9 cellular contexts compared by ENCODE assay signal in the genomic region with DNA sequence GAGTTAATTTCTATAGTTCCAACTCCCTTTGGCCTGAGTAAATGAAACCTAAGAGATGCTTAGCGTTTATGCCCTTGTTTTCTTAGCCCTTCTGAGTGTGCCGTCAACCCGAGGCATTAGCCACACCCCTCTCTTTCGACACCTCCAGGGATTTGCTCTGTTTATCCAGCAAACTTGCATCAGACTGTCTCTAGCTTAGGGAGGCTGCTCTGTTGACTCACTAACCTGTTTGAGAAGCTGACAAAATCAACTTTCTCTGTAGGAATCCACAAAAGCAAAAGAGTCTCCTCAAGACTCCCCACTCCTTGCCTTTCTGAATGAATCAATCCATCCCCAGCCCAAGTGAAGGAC.
DNase-seq lines count a peak whose midpoint lies in the region; ATAC-seq and TF ChIP-seq lines count a peak whose summit lies in the region.
"Had no signal": no experiment of that assay in that cellular context is flagged by ENCODE, and none has a peak within 500 bp of the region (broad histone marks: within the 10 kb centered on the region; RNA-seq: fewer than 3 reads in every experiment).

No MANE protein-coding gene starts in this region.

- H3K4me3 ChIP-seq in prostate gland = no peak overlapping the region

- H3K9me3 Mint-ChIP-seq in activated naive CD4-positive, alpha-beta T cell treated with anti-CD3 and anti-CD28 coated beads, Interleukin-2, amount 50 U/mL, for 72 hours = no peaks in the 10 kb centered on the region
- H3K9me3 Mint-ChIP-seq: activated T-helper 1 cell treated with anti-CD3 and anti-CD28 coated beads, Interleukin-12 subunit alpha, Interleukin-12 subunit beta, Interleukin-2, Interleukin-4 antibody, amounts not matched to agents 30 ng/mL and 10 ng/mL and 1 ng/mL, durations not matched to agents 14 hours and 24 hours and 36 hours had no signal

- H3K27ac Mint-ChIP-seq in activated naive CD4-positive, alpha-beta T cell treated with anti-CD3 and anti-CD28 coated beads, Interleukin-2, amount 50 U/mL, for 72 hours = no peak overlapping the region
- H3K27ac Mint-ChIP-seq: activated T-helper 1 cell treated with anti-CD3 and anti-CD28 coated beads, Interleukin-12 subunit alpha, Interleukin-12 subunit beta, Interleukin-2, Interleukin-4 antibody, amounts not matched to agents 30 ng/mL and 10 ng/mL and 1 ng/mL, durations not matched to agents 14 hours and 24 hours and 36 hours had no signal

- H3K9me3 ChIP-seq in prostate gland = no peaks in the 10 kb centered on the region

- intact Hi-C loops in prostate gland (cut with DNase I) = no loop called here

- H3K4me1 ChIP-seq in prostate gland (replicated peaks) = no peaks in the 10 kb centered on the region

- no peaks in the 10 kb centered on the region for H3K36me3 Mint-ChIP-seq in activated naive CD4-positive, alpha-beta T cell treated with anti-CD3 and anti-CD28 coated beads, Interleukin-2, amount 50 U/mL, for 72 hours

- DNase-seq in GM03348 (ENCODE audit: low spot score) = peak; percentile 89
- DNase-seq in NOMO-1 (lab: John Stamatoyannopoulos, UW; ENCODE audit: unreplicated experiment in 2 of 2) = peak; percentile 39 to 64
- DNase-seq in fibroblast of peridontal ligament (ENCODE audit: extremely low read depth) = peak; percentile 96
- peak; percentile 79 for DNase-seq in prostate gland (ENCODE audit: low spot score)
- DNase-seq in HK-2 (ENCODE audit: unreplicated experiment) = no peak
- DNase-seq in T1000 (lab: John Stamatoyannopoulos, UW) = no peak
- DNase-seq in activated naive CD4-positive, alpha-beta T cell treated with anti-CD3 and anti-CD28 coated beads, Interleukin-2, amount 50 U/mL, for 72 hours (ENCODE audit: low spot score in 2 of 2) = no peak

- WGBS in prostate gland = 16% methylated on average over 4 of the region's 4 CpGs

- H3K36me3 ChIP-seq in prostate gland = no peaks in the 10 kb centered on the region

- no peak for ATAC-seq in GM18873 (IDR thresholded peaks at IDR 0.05; ENCODE audit: low FRiP score, unreplicated experiment)
- ATAC-seq in activated naive CD4-positive, alpha-beta T cell treated with anti-CD3 and anti-CD28 coated beads, Interleukin-2, amount 50 U/mL, for 72 hours = no peak

- peak in 1 of 4 experiments; percentile 6 for TF ChIP-seq CTCF in prostate gland (IDR thresholded peaks at IDR 0.05)

- H3K27ac ChIP-seq in prostate gland = peak overlapping the region; percentile 20 to 36

- no peak for TF ChIP-seq POLR2A in prostate gland (IDR thresholded peaks at IDR 0.05)

- no peaks in the 10 kb centered on the region for H3K27me3 ChIP-seq in prostate gland (replicated peaks; ENCODE audit: insufficient read depth)

Comparison
In these comparisons a context has a peak if more than half of its experiments do, and no peak if none do; other contexts are left out.
1. DNase-seq: peak in GM03348 (single experiment), NOMO-1 (2 of 2), fibroblast of peridontal ligament (single experiment) and prostate gland (single experiment); none in HK-2 (single experiment), T1000 (single experiment) and activated naive CD4-positive, alpha-beta T cell treated with anti-CD3 and anti-CD28 coated beads, Interleukin-2, amount 50 U/mL, for 72 hours (0 of 2).